18 cellular contexts compared by ENCODE assay signal in genomic region chr1:48858200-48858599, GRCh38.
"Had no signal": no experiment of that assay in that cellular context is flagged by ENCODE, and none has a peak within 500 bp of the region (broad histone marks: within the 10 kb centered on the region; RNA-seq: fewer than 3 reads in every experiment).

No MANE protein-coding gene starts in this region.

- H3K27ac ChIP-seq: SJSA1, SK-N-MC had no signal

- H3K4me3 ChIP-seq: SJSA1, SK-N-MC had no signal

- H3K36me3 ChIP-seq: SJSA1 had no signal

- H3K4me1 ChIP-seq: SJSA1 had no signal

- H3K27me3 ChIP-seq: SJSA1 had no signal

- DNase-seq: KBM-7, NCI-H1048, NCI-H1105, NCI-H1417 treated with DMSO at 0.1 percent for 48 hours, NCI-H146, NCI-H1694 treated with DMSO at 0.1 percent for 48 hours, NCI-H1930, NCI-H2081, NCI-H2107, NCI-H2227 treated with DMSO at 0.1 percent for 48 hours, NCI-H524, NCI-H526 treated with DMSO at 0.1 percent for 48 hours, NCI-H748 treated with DMSO at 0.1 percent for 48 hours, Right ventricle myocardium superior, RPMI8226, SIG-M5 had no signal
